2 cellular contexts compared by ENCODE assay signal in the genomic region with DNA sequence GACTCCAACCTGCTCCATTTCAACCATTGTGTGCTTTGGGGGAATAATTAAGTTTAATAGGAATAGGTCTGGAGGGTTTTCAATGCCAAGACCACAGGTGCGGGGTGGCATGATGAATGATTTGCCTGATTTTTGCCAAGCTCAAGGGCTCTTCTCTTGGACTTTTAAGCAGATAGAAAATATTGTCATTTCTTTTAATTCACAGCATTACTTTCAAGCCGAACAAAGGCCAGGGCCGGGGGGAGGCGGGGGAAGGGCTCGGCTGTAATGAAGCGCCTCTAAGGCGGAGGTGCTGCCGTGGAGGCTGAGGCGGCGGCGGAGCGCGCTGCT.
TF ChIP-seq lines count a peak whose summit lies in the region.

No MANE protein-coding gene starts in this region.

TF ChIP-seq in WTC11, 78 proteins besides CTCF, POLR2A, EP300 and RAD21 (continued from another document):
- no peak for TF ChIP-seq FOXP1 (CRISPR knock-in tag; IDR thresholded peaks at IDR 0.05; ENCODE audit: borderline replicate concordance)
- no peak for TF ChIP-seq JAZF1 (CRISPR knock-in tag; IDR thresholded peaks at IDR 0.05)
- TF ChIP-seq, protein P1, sequence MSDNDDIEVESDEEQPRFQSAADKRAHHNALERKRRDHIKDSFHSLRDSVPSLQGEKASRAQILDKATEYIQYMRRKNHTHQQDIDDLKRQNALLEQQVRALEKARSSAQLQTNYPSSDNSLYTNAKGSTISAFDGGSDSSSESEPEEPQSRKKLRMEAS (CRISPR knock-in tag; IDR thresholded peaks at IDR 0.05): no peak
- TF ChIP-seq TP53 (CRISPR knock-in tag; IDR thresholded peaks at IDR 0.05): no peak
- TF ChIP-seq SOX15 (CRISPR knock-in tag; IDR thresholded peaks at IDR 0.05): no peak
- TF ChIP-seq, protein P2, sequence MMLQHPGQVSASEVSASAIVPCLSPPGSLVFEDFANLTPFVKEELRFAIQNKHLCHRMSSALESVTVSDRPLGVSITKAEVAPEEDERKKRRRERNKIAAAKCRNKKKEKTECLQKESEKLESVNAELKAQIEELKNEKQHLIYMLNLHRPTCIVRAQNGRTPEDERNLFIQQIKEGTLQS (CRISPR knock-in tag; conservative IDR thresholded peaks at IDR 0.05): no peak
- no peak for TF ChIP-seq PRRX2 (CRISPR knock-in tag; IDR thresholded peaks at IDR 0.05)
- TF ChIP-seq, protein P3, sequence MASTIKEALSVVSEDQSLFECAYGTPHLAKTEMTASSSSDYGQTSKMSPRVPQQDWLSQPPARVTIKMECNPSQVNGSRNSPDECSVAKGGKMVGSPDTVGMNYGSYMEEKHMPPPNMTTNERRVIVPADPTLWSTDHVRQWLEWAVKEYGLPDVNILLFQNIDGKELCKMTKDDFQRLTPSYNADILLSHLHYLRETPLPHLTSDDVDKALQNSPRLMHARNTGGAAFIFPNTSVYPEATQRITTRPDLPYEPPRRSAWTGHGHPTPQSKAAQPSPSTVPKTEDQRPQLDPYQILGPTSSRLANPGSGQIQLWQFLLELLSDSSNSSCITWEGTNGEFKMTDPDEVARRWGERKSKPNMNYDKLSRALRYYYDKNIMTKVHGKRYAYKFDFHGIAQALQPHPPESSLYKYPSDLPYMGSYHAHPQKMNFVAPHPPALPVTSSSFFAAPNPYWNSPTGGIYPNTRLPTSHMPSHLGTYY (CRISPR knock-in tag; IDR thresholded peaks at IDR 0.05): no peak
- TF ChIP-seq FOXK1 (CRISPR knock-in tag; IDR thresholded peaks at IDR 0.05): no peak
- TF ChIP-seq SP1 (CRISPR knock-in tag; conservative IDR thresholded peaks at IDR 0.05): no peak
- TF ChIP-seq ZNF232 (CRISPR knock-in tag; IDR thresholded peaks at IDR 0.05): no peak

TF ChIP-seq in SK-N-SH treated with all-trans-retinoic acid at 6 μM for 48 hours, 23 proteins besides CTCF, POLR2A, EP300 and RAD21 (continued from another document):
- TF ChIP-seq, protein P4, sequence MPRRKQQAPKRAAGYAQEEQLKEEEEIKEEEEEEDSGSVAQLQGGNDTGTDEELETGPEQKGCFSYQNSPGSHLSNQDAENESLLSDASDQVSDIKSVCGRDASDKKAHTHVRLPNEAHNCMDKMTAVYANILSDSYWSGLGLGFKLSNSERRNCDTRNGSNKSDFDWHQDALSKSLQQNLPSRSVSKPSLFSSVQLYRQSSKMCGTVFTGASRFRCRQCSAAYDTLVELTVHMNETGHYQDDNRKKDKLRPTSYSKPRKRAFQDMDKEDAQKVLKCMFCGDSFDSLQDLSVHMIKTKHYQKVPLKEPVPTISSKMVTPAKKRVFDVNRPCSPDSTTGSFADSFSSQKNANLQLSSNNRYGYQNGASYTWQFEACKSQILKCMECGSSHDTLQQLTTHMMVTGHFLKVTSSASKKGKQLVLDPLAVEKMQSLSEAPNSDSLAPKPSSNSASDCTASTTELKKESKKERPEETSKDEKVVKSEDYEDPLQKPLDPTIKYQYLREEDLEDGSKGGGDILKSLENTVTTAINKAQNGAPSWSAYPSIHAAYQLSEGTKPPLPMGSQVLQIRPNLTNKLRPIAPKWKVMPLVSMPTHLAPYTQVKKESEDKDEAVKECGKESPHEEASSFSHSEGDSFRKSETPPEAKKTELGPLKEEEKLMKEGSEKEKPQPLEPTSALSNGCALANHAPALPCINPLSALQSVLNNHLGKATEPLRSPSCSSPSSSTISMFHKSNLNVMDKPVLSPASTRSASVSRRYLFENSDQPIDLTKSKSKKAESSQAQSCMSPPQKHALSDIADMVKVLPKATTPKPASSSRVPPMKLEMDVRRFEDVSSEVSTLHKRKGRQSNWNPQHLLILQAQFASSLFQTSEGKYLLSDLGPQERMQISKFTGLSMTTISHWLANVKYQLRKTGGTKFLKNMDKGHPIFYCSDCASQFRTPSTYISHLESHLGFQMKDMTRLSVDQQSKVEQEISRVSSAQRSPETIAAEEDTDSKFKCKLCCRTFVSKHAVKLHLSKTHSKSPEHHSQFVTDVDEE (CRISPR knock-in tag; IDR thresholded peaks at IDR 0.05): no peak
